Comparison of ENCODE assay signal across 1 cellular context in genomic region chr22:50302564-50302963, GRCh38.
TF ChIP-seq lines count a peak whose summit lies in the region.

No MANE protein-coding gene starts in this region.

TF ChIP-seq in K562, 482 proteins besides CTCF, POLR2A, EP300 and RAD21:
- TF ChIP-seq ZNF740 (CRISPR knock-in tag; IDR thresholded peaks at IDR 0.05) (0 out of 2 replicates have a peak, but pooled peaks have one; percentile 41), ZNF740 (tag; IDR thresholded peaks at IDR 0.05) (no peak), E2F3 (CRISPR knock-in tag; IDR thresholded peaks at IDR 0.05) (no peak)
